ENCODE assay signal across 8 cellular contexts in genomic region chr19:42250666-42251531, GRCh38. TPM values are rescaled to one million over a fixed set of nuclear protein-coding genes. Genes with fewer than 3 reads are reported as not detected.
DNase-seq lines count a peak whose midpoint lies in the region; ATAC-seq lines count a peak whose summit lies in the region.

No MANE protein-coding gene starts in this region.

- in situ Hi-C loops in GM23248 (cut with MboI), result no loop called here

- H3K27ac ChIP-seq in GM23248, result peak overlapping the region; percentile 94

- 3 to 5% methylated on average over 16 to 19 of the region's 19 CpGs for WGBS in GM23248 (ENCODE audit: low coverage in 1 of 2, low lambda C conversion rate in 2 of 2, missing lambda C conversion rate in 2 of 2), 2 experiments

- peak overlapping the region; percentile 73 for H3K4me2 ChIP-seq in GM23248 (ENCODE audit: unreplicated experiment)

- no peaks in the 10 kb centered on the region for H3K9me2 ChIP-seq in GM23248 (ENCODE audit: insufficient read depth)

- H3K4me3 Mint-ChIP-seq in activated naive CD8-positive, alpha-beta T cell treated with anti-CD3 and anti-CD28 coated beads, Interleukin-2, amount 50 U/mL, for 24 hours, result peak overlapping the region; percentile 57
- peak overlapping the region; percentile 95 for H3K4me3 Mint-ChIP-seq in stimulated activated effector memory CD8-positive, alpha-beta T cell treated with anti-CD3 and anti-CD28 coated beads, Interleukin-12 subunit alpha, Interleukin-12 subunit beta, amount 100 ng/mL, for 72 hours

- H3K27ac Mint-ChIP-seq in activated naive CD8-positive, alpha-beta T cell treated with anti-CD3 and anti-CD28 coated beads, Interleukin-2, amount 50 U/mL, for 24 hours, result peak overlapping the region; percentile 97
- peak overlapping the region; percentile 99 for H3K27ac Mint-ChIP-seq in stimulated activated effector memory CD8-positive, alpha-beta T cell treated with anti-CD3 and anti-CD28 coated beads, Interleukin-12 subunit alpha, Interleukin-12 subunit beta, amount 100 ng/mL, for 72 hours

- peak overlapping the region; percentile 77 for H3K9ac ChIP-seq in GM23248

- H2AFZ ChIP-seq in GM23248, result no peak overlapping the region

- peaks cover 20% of the 10 kb centered on the region for H3F3A ChIP-seq in GM23248 (ENCODE audit: insufficient read depth)

- no peaks in the 10 kb centered on the region for H3K9me3 Mint-ChIP-seq in activated naive CD8-positive, alpha-beta T cell treated with anti-CD3 and anti-CD28 coated beads, Interleukin-2, amount 50 U/mL, for 24 hours
- H3K9me3 Mint-ChIP-seq in stimulated activated effector memory CD8-positive, alpha-beta T cell treated with anti-CD3 and anti-CD28 coated beads, Interleukin-12 subunit alpha, Interleukin-12 subunit beta, amount 100 ng/mL, for 72 hours, result no peaks in the 10 kb centered on the region

- no peaks in the 10 kb centered on the region for H3K9me3 ChIP-seq in GM23248 (ENCODE audit: low read depth)

- DNase-seq in GM23248, result peak; percentile 86
- peak; percentile 34 for DNase-seq in activated naive CD8-positive, alpha-beta T cell treated with anti-CD3 and anti-CD28 coated beads, Interleukin-2, amount 50 U/mL, for 24 hours
- peak; percentile 71 for DNase-seq in hepatic stellate cell (ENCODE audit: low spot score)
- DNase-seq in stimulated activated effector memory CD8-positive, alpha-beta T cell treated with anti-CD3 and anti-CD28 coated beads, Interleukin-12 subunit alpha, Interleukin-12 subunit beta, amount 100 ng/mL, for 72 hours (ENCODE audit: low spot score in 2 of 2), result no peak
- DNase-seq in D341Med (ENCODE audit: low spot score), result no peak
- no peak for DNase-seq in NCI-H510A treated with DMSO at 0.1 percent for 48 hours (lab: John Stamatoyannopoulos, UW)

- H3K27me3 Mint-ChIP-seq in activated naive CD8-positive, alpha-beta T cell treated with anti-CD3 and anti-CD28 coated beads, Interleukin-2, amount 50 U/mL, for 24 hours, result peaks cover under 1% of the 10 kb centered on the region

- peak; percentile 15 for ATAC-seq in activated naive CD8-positive, alpha-beta T cell treated with anti-CD3 and anti-CD28 coated beads, Interleukin-2, amount 50 U/mL, for 24 hours
- no peak for ATAC-seq in stimulated activated effector memory CD8-positive, alpha-beta T cell treated with anti-CD3 and anti-CD28 coated beads, Interleukin-12 subunit alpha, Interleukin-12 subunit beta, amount 100 ng/mL, for 72 hours
- ATAC-seq in activated CD4-positive, CD25-positive, alpha-beta regulatory T cell treated with anti-CD3 and anti-CD28 coated beads, Interleukin-2, amount 50 U/mL, for 24 hours, result no peak
- ATAC-seq in GM21367 (IDR thresholded peaks at IDR 0.05; ENCODE audit: unreplicated experiment), result no peak

- peaks cover 19% of the 10 kb centered on the region for H3K36me3 Mint-ChIP-seq in activated naive CD8-positive, alpha-beta T cell treated with anti-CD3 and anti-CD28 coated beads, Interleukin-2, amount 50 U/mL, for 24 hours (ENCODE audit: low read depth)
- H3K36me3 Mint-ChIP-seq in stimulated activated effector memory CD8-positive, alpha-beta T cell treated with anti-CD3 and anti-CD28 coated beads, Interleukin-12 subunit alpha, Interleukin-12 subunit beta, amount 100 ng/mL, for 72 hours, result peaks cover 32% of the 10 kb centered on the region

- H3K79me2 ChIP-seq in GM23248 (ENCODE audit: insufficient read depth), result peaks cover 68% of the 10 kb centered on the region

- peak overlapping the region; percentile 83 for H3K4me3 ChIP-seq in GM23248

- H3K4me1 ChIP-seq in GM23248 (ENCODE audit: insufficient read depth), result peaks cover 33% of the 10 kb centered on the region

- H3K36me3 ChIP-seq in GM23248 (ENCODE audit: low read depth), result no peaks in the 10 kb centered on the region

- H3K27me3 ChIP-seq in GM23248 (replicated peaks; ENCODE audit: insufficient read depth), result no peaks in the 10 kb centered on the region

- H3K4me1 Mint-ChIP-seq in activated naive CD8-positive, alpha-beta T cell treated with anti-CD3 and anti-CD28 coated beads, Interleukin-2, amount 50 U/mL, for 24 hours, result peaks cover 39% of the 10 kb centered on the region
- peaks cover 34% of the 10 kb centered on the region for H3K4me1 Mint-ChIP-seq in stimulated activated effector memory CD8-positive, alpha-beta T cell treated with anti-CD3 and anti-CD28 coated beads, Interleukin-12 subunit alpha, Interleukin-12 subunit beta, amount 100 ng/mL, for 72 hours

- H4K20me1 ChIP-seq in GM23248 (ENCODE audit: insufficient read depth), result no peaks in the 10 kb centered on the region

RNA-seq across cellular contexts. Expression of gene ERF, which starts 4.0 kb away (rescaled TPM):
- 29.6 and 31.9 TPM in 2 replicates for total RNA-seq in GM23248 (2014; rRNA removed; shearing (Covaris generic))
- 21.2 and 24.7 TPM in 2 replicates for polyA plus RNA-seq in GM23248 (2016; fragmentation: Nextera tagmentation; extraction: Ambion mirVana)

RNA-seq across cellular contexts. Expression of gene GSK3A, which starts 8.5 kb away (rescaled TPM):
- 23.1 and 33.4 TPM in 2 replicates for total RNA-seq in GM23248 (2014; rRNA removed; shearing (Covaris generic))
- polyA plus RNA-seq in GM23248 (2016; fragmentation: Nextera tagmentation; extraction: Ambion mirVana), result 13.0 and 13.1 TPM in 2 replicates

RNA-seq across cellular contexts. Expression of gene CIC, which starts 18.2 kb away (rescaled TPM):
- total RNA-seq in GM23248 (2014; rRNA removed; shearing (Covaris generic)), result 17.5 and 22.3 TPM in 2 replicates
- 7.8 and 8.3 TPM in 2 replicates for polyA plus RNA-seq in GM23248 (2016; fragmentation: Nextera tagmentation; extraction: Ambion mirVana)

RNA-seq across cellular contexts. Expression of gene ZNF526, which starts 30.8 kb away (rescaled TPM):
- total RNA-seq in GM23248 (2014; rRNA removed; shearing (Covaris generic)), result 7.8 and 8.7 TPM in 2 replicates
- 10.2 and 10.5 TPM in 2 replicates for polyA plus RNA-seq in GM23248 (2016; fragmentation: Nextera tagmentation; extraction: Ambion mirVana)

RNA-seq across cellular contexts. Expression of gene DEDD2, which starts 33.4 kb away (rescaled TPM):
- total RNA-seq in GM23248 (2014; rRNA removed; shearing (Covaris generic)), result 27.8 and 34.7 TPM in 2 replicates
- polyA plus RNA-seq in GM23248 (2016; fragmentation: Nextera tagmentation; extraction: Ambion mirVana), result 21.1 and 22.5 TPM in 2 replicates

Comparison
In these comparisons a context has a peak if more than half of its experiments do, and no peak if none do; other contexts are left out.
1. DNase-seq: peak in GM23248 (single experiment), activated naive CD8-positive, alpha-beta T cell treated with anti-CD3 and anti-CD28 coated beads, Interleukin-2, amount 50 U/mL, for 24 hours (single experiment) and hepatic stellate cell (single experiment); none in stimulated activated effector memory CD8-positive, alpha-beta T cell treated with anti-CD3 and anti-CD28 coated beads, Interleukin-12 subunit alpha, Interleukin-12 subunit beta, amount 100 ng/mL, for 72 hours (0 of 2), D341Med (single experiment) and NCI-H510A treated with DMSO at 0.1 percent for 48 hours (single experiment).